ENCODE assay signal across 23 cellular contexts in genomic region chr2:36824281-36824680, GRCh38.
"Had no signal": no experiment of that assay in that cellular context is flagged by ENCODE, and none has a peak within 500 bp of the region (broad histone marks: within the 10 kb centered on the region; RNA-seq: fewer than 3 reads in every experiment).

No MANE protein-coding gene starts in this region.

- H3K4me3 Mint-ChIP-seq: activated CD4-positive, alpha-beta memory T cell treated with anti-CD3 and anti-CD28 coated beads, Interleukin-2, amount 10 ng/mL, durations not matched to agents 7 days and 5 days; activated CD4-positive, alpha-beta T cell treated with anti-CD3 and anti-CD28 coated beads, Interleukin-2, amount 10 ng/mL, durations not matched to agents 24 days and 14 days; activated naive CD8-positive, alpha-beta T cell treated with anti-CD3 and anti-CD28 coated beads, Interleukin-2, amount 50 U/mL, for 24 hours; activated T-cell treated with anti-CD3 and anti-CD28 coated beads, Interleukin-2, amount 50 U/mL, for 72 hours; naive B cell; stimulated activated naive B cell treated with anti-CD40 and anti-IgM and Interleukin-4, amounts not matched to agents 10 μg/mL and 1 μg/mL and 100 μg/mL, for 72 hours had no signal

- H3K27ac ChIP-seq: body of pancreas, cardiac muscle cell, lower lobe of right lung, transverse colon, uterus had no signal

- H3K9me3 Mint-ChIP-seq: activated CD4-positive, alpha-beta memory T cell treated with anti-CD3 and anti-CD28 coated beads, Interleukin-2, amount 10 ng/mL, durations not matched to agents 7 days and 5 days; activated CD4-positive, alpha-beta T cell treated with anti-CD3 and anti-CD28 coated beads, Interleukin-2, amount 10 ng/mL, durations not matched to agents 24 days and 14 days; activated naive CD8-positive, alpha-beta T cell treated with anti-CD3 and anti-CD28 coated beads, Interleukin-2, amount 50 U/mL, for 24 hours; activated T-cell treated with anti-CD3 and anti-CD28 coated beads, Interleukin-2, amount 50 U/mL, for 72 hours had no signal

- H3K4me3 ChIP-seq: body of pancreas, cardiac muscle cell, lower lobe of right lung, smooth muscle cell, transverse colon, uterus had no signal

- H3K36me3 Mint-ChIP-seq: naive B cell; stimulated activated naive B cell treated with anti-CD40 and anti-IgM and Interleukin-4, amounts not matched to agents 10 μg/mL and 1 μg/mL and 100 μg/mL, for 72 hours had no signal

- H3K27me3 ChIP-seq: body of pancreas, cardiac muscle cell, transverse colon, uterus had no signal

- H3K4me1 ChIP-seq: lower lobe of right lung, uterus had no signal

- H3K4me2 ChIP-seq: smooth muscle cell had no signal

- H3K4me1 Mint-ChIP-seq: activated CD4-positive, alpha-beta memory T cell treated with anti-CD3 and anti-CD28 coated beads, Interleukin-2, amount 10 ng/mL, durations not matched to agents 7 days and 5 days; activated CD4-positive, alpha-beta T cell treated with anti-CD3 and anti-CD28 coated beads, Interleukin-2, amount 10 ng/mL, durations not matched to agents 24 days and 14 days; activated naive CD8-positive, alpha-beta T cell treated with anti-CD3 and anti-CD28 coated beads, Interleukin-2, amount 50 U/mL, for 24 hours; naive B cell; stimulated activated naive B cell treated with anti-CD40 and anti-IgM and Interleukin-4, amounts not matched to agents 10 μg/mL and 1 μg/mL and 100 μg/mL, for 72 hours had no signal

- H3K36me3 ChIP-seq: cardiac muscle cell, lower lobe of right lung, transverse colon, uterus had no signal

- DNase-seq: activated CD4-positive, alpha-beta memory T cell treated with anti-CD3 and anti-CD28 coated beads, Interleukin-2, amount 10 ng/mL, durations not matched to agents 7 days and 5 days; activated CD4-positive, alpha-beta T cell treated with anti-CD3 and anti-CD28 coated beads, Interleukin-2, amount 10 ng/mL, durations not matched to agents 24 days and 14 days; activated effector memory CD4-positive, alpha-beta T cell treated with anti-CD3 and anti-CD28 coated beads, Interleukin-2, amount 50 U/mL, for 16 hours; activated naive CD4-positive, alpha-beta T cell treated with anti-CD3 and anti-CD28 coated beads, Interleukin-2, amount 50 U/mL, for 16 hours; activated naive CD8-positive, alpha-beta T cell treated with anti-CD3 and anti-CD28 coated beads, Interleukin-2, amount 50 U/mL, for 24 hours; activated T-cell treated with anti-CD3 and anti-CD28 coated beads, Interleukin-2, amount 50 U/mL, for 72 hours; body of pancreas; cortex of kidney; erythroblast; foreskin fibroblast; kidney; lower lobe of right lung; naive B cell; stimulated activated CD4-positive, alpha-beta T cell treated with anti-CD3 and anti-CD28 coated beads, Interleukin-15, amount 100 ng/mL, for 24 hours; stimulated activated naive B cell treated with anti-CD40 and anti-IgM and Interleukin-4, amounts not matched to agents 10 μg/mL and 1 μg/mL and 100 μg/mL, for 72 hours; transverse colon; uterus had no signal

- H3K9me3 ChIP-seq: body of pancreas, lower lobe of right lung, transverse colon, uterus had no signal

- FAIRE-seq: endometrium, kidney had no signal

- H3K27ac Mint-ChIP-seq: activated CD4-positive, alpha-beta memory T cell treated with anti-CD3 and anti-CD28 coated beads, Interleukin-2, amount 10 ng/mL, durations not matched to agents 7 days and 5 days; activated CD4-positive, alpha-beta T cell treated with anti-CD3 and anti-CD28 coated beads, Interleukin-2, amount 10 ng/mL, durations not matched to agents 24 days and 14 days; activated naive CD8-positive, alpha-beta T cell treated with anti-CD3 and anti-CD28 coated beads, Interleukin-2, amount 50 U/mL, for 24 hours; activated T-cell treated with anti-CD3 and anti-CD28 coated beads, Interleukin-2, amount 50 U/mL, for 72 hours; stimulated activated naive B cell treated with anti-CD40 and anti-IgM and Interleukin-4, amounts not matched to agents 10 μg/mL and 1 μg/mL and 100 μg/mL, for 72 hours had no signal

- ATAC-seq: activated CD4-positive, CD25-positive, alpha-beta regulatory T cell treated with anti-CD3 and anti-CD28 coated beads, Interleukin-2, amount 50 U/mL, for 24 hours; activated naive CD8-positive, alpha-beta T cell treated with anti-CD3 and anti-CD28 coated beads, Interleukin-2, amount 50 U/mL, for 24 hours; activated T-cell treated with anti-CD3 and anti-CD28 coated beads, Interleukin-2, amount 50 U/mL, for 72 hours; body of pancreas; left lobe of liver; lower lobe of right lung; sciatic nerve; stimulated activated naive B cell treated with anti-CD40 and anti-IgM and Interleukin-4, amounts not matched to agents 10 μg/mL and 1 μg/mL and 100 μg/mL, for 72 hours had no signal
